Comparison of ENCODE assay signal across 15 cellular contexts in the genomic region with DNA sequence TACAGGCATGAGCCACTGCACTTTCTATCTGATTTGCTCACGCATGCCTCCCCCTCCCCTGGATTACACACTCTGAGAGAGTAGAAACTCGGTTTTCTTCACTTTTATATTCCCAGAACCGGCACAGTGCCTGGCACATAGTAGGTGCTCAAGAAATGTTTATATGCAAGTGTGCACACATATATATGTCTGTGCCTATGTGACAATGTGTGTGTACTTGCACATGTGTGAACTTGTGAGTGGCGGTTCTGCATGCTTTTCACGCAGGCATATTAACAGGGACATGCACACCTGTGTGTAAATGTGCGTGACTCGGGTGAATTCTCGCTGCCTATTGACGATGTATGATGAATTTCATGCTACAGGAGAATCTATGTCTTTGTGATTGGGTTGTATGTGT.
"Had no signal": no experiment of that assay in that cellular context is flagged by ENCODE, and none has a peak within 500 bp of the region (broad histone marks: within the 10 kb centered on the region; RNA-seq: fewer than 3 reads in every experiment).

No MANE protein-coding gene starts in this region.

- H3K4me3 Mint-ChIP-seq: nephron; stimulated activated naive CD8-positive, alpha-beta T cell treated with anti-CD3 and anti-CD28 coated beads, Interleukin-15, Interleukin-2, amounts not matched to agents 100 ng/mL and 50 ng/mL, for 24 hours had no signal

- H3K4me1 Mint-ChIP-seq: nephron had no signal

- ATAC-seq: activated naive CD4-positive, alpha-beta T cell treated with anti-CD3 and anti-CD28 coated beads, Interleukin-2, amount 50 U/mL, for 72 hours; body of pancreas; left cardiac atrium had no signal

- DNase-seq: activated CD4-positive, alpha-beta T cell treated with anti-CD3 and anti-CD28 coated beads, Interleukin-2, amount 50 U/mL, for 4 hours; activated CD4-positive, CD25-positive, alpha-beta regulatory T cell treated with anti-CD3 and anti-CD28 coated beads, Interleukin-2, amount 50 U/mL, for 72 hours; body of pancreas; caudate nucleus; left cardiac atrium; mesendoderm; nucleus accumbens; posterior cingulate gyrus; retina; stimulated activated CD4-positive, alpha-beta T cell treated with anti-CD3 and anti-CD28 coated beads, Interleukin-12 subunit alpha, Interleukin-12 subunit beta, amount 100 ng/mL, for 4 hours; stimulated activated CD4-positive, alpha-beta T cell treated with anti-CD3 and anti-CD28 coated beads, Interleukin-1b, Interleukin-23, amount 100 ng/mL, for 48 hours; T-helper 2 cell had no signal

- H3K27me3 Mint-ChIP-seq: stimulated activated naive CD8-positive, alpha-beta T cell treated with anti-CD3 and anti-CD28 coated beads, Interleukin-15, Interleukin-2, amounts not matched to agents 100 ng/mL and 50 ng/mL, for 24 hours had no signal

- H3K27ac Mint-ChIP-seq: nephron; stimulated activated naive CD8-positive, alpha-beta T cell treated with anti-CD3 and anti-CD28 coated beads, Interleukin-15, Interleukin-2, amounts not matched to agents 100 ng/mL and 50 ng/mL, for 24 hours had no signal
